Comparison of ENCODE assay signal across 15 cellular contexts in genomic region chr6:129281173-129281796, GRCh38.
A peak's percentile ranks its signal among the peaks of the same experiment; 100 is the strongest.
DNase-seq lines count a peak whose midpoint lies in the region; ATAC-seq lines count a peak whose summit lies in the region.
"Had no signal": no experiment of that assay in that cellular context is flagged by ENCODE, and none has a peak within 500 bp of the region (broad histone marks: within the 10 kb centered on the region; RNA-seq: fewer than 3 reads in every experiment).

No MANE protein-coding gene starts in this region.

- peaks cover 12% of the 10 kb centered on the region for H3K4me1 Mint-ChIP-seq in stimulated activated naive CD8-positive, alpha-beta T cell treated with anti-CD3 and anti-CD28 coated beads, Interleukin-15, Interleukin-2, amounts not matched to agents 100 ng/mL and 50 ng/mL, for 24 hours (ENCODE audit: low read depth)
- H3K4me1 Mint-ChIP-seq in central memory CD8-positive, alpha-beta T cell, result peaks cover 15% of the 10 kb centered on the region
- peaks cover 7% of the 10 kb centered on the region for H3K4me1 Mint-ChIP-seq in stimulated activated naive CD8-positive, alpha-beta T cell treated with anti-CD3 and anti-CD28 coated beads, Interleukin-15, amount 100 ng/mL, for 72 hours
- H3K4me1 Mint-ChIP-seq: memory B cell, neural progenitor cell had no signal

- peak overlapping the region; percentile 27 for H3K4me3 Mint-ChIP-seq in stimulated activated naive CD8-positive, alpha-beta T cell treated with anti-CD3 and anti-CD28 coated beads, Interleukin-15, Interleukin-2, amounts not matched to agents 100 ng/mL and 50 ng/mL, for 24 hours
- peak overlapping the region; percentile 36 for H3K4me3 Mint-ChIP-seq in central memory CD8-positive, alpha-beta T cell
- no peak overlapping the region for H3K4me3 Mint-ChIP-seq in stimulated activated naive CD8-positive, alpha-beta T cell treated with anti-CD3 and anti-CD28 coated beads, Interleukin-15, amount 100 ng/mL, for 72 hours
- H3K4me3 Mint-ChIP-seq: activated naive CD4-positive, alpha-beta T cell treated with anti-CD3 and anti-CD28 coated beads, Interleukin-2, amount 10 ng/mL, durations not matched to agents 7 days and 5 days; memory B cell; neural progenitor cell had no signal

- DNase-seq in stimulated activated naive CD8-positive, alpha-beta T cell treated with anti-CD3 and anti-CD28 coated beads, Interleukin-15, Interleukin-2, amounts not matched to agents 100 U/mL and 50 U/mL, for 24 hours, result no peak
- DNase-seq in NCI-H146 treated with DMSO at 0.1 percent for 48 hours (lab: John Stamatoyannopoulos, UW; ENCODE audit: unreplicated experiment) (peak; percentile 75), NCI-H128 (lab: John Stamatoyannopoulos, UW; ENCODE audit: unreplicated experiment) (no peak), AG08396 (ENCODE audit: low spot score) (no peak)
- no peak for DNase-seq in central memory CD8-positive, alpha-beta T cell (ENCODE audit: low spot score in 2 of 2)
- DNase-seq in stimulated activated naive CD8-positive, alpha-beta T cell treated with anti-CD3 and anti-CD28 coated beads, Interleukin-15, amount 100 ng/mL, for 72 hours, result no peak
- DNase-seq: hippocampal formation, kidney, NCI-H1436 treated with DMSO at 0.1 percent for 48 hours, PC-3 had no signal

- H3K36me3 Mint-ChIP-seq in stimulated activated naive CD8-positive, alpha-beta T cell treated with anti-CD3 and anti-CD28 coated beads, Interleukin-15, Interleukin-2, amounts not matched to agents 100 ng/mL and 50 ng/mL, for 24 hours (ENCODE audit: low read depth), result no peaks in the 10 kb centered on the region
- H3K36me3 Mint-ChIP-seq in central memory CD8-positive, alpha-beta T cell (ENCODE audit: insufficient read depth), result peaks cover 1% of the 10 kb centered on the region
- H3K36me3 Mint-ChIP-seq: activated naive CD4-positive, alpha-beta T cell treated with anti-CD3 and anti-CD28 coated beads, Interleukin-2, amount 10 ng/mL, durations not matched to agents 7 days and 5 days; memory B cell; neural progenitor cell had no signal

- H3K27ac Mint-ChIP-seq in stimulated activated naive CD8-positive, alpha-beta T cell treated with anti-CD3 and anti-CD28 coated beads, Interleukin-15, Interleukin-2, amounts not matched to agents 100 ng/mL and 50 ng/mL, for 24 hours, result no peak overlapping the region
- peak overlapping the region; percentile 27 for H3K27ac Mint-ChIP-seq in central memory CD8-positive, alpha-beta T cell (ENCODE audit: low read depth)
- H3K27ac Mint-ChIP-seq in stimulated activated naive CD8-positive, alpha-beta T cell treated with anti-CD3 and anti-CD28 coated beads, Interleukin-15, amount 100 ng/mL, for 72 hours, result no peak overlapping the region
- H3K27ac Mint-ChIP-seq: activated naive CD4-positive, alpha-beta T cell treated with anti-CD3 and anti-CD28 coated beads, Interleukin-2, amount 10 ng/mL, durations not matched to agents 7 days and 5 days; memory B cell; neural progenitor cell had no signal

- no peaks in the 10 kb centered on the region for H3K9me3 Mint-ChIP-seq in stimulated activated naive CD8-positive, alpha-beta T cell treated with anti-CD3 and anti-CD28 coated beads, Interleukin-15, Interleukin-2, amounts not matched to agents 100 ng/mL and 50 ng/mL, for 24 hours
- no peaks in the 10 kb centered on the region for H3K9me3 Mint-ChIP-seq in central memory CD8-positive, alpha-beta T cell
- H3K9me3 Mint-ChIP-seq in stimulated activated naive CD8-positive, alpha-beta T cell treated with anti-CD3 and anti-CD28 coated beads, Interleukin-15, amount 100 ng/mL, for 72 hours, result no peaks in the 10 kb centered on the region
- H3K9me3 Mint-ChIP-seq: activated naive CD4-positive, alpha-beta T cell treated with anti-CD3 and anti-CD28 coated beads, Interleukin-2, amount 10 ng/mL, durations not matched to agents 7 days and 5 days; memory B cell; neural progenitor cell had no signal

- no peak for ATAC-seq in stimulated activated naive CD8-positive, alpha-beta T cell treated with anti-CD3 and anti-CD28 coated beads, Interleukin-15, Interleukin-2, amounts not matched to agents 100 U/mL and 50 U/mL, for 24 hours
- peak; percentile 27 for ATAC-seq in central memory CD8-positive, alpha-beta T cell (replicated peaks; ENCODE audit: extremely low read depth, poor library complexity, severe bottlenecking)
- ATAC-seq in stimulated activated naive CD8-positive, alpha-beta T cell treated with anti-CD3 and anti-CD28 coated beads, Interleukin-15, amount 100 ng/mL, for 72 hours, result peak; percentile 22
- no peak for ATAC-seq in GM19035 (IDR thresholded peaks at IDR 0.05; ENCODE audit: unreplicated experiment)
- ATAC-seq: PC-3 had no signal

- H3K27me3 Mint-ChIP-seq in stimulated activated naive CD8-positive, alpha-beta T cell treated with anti-CD3 and anti-CD28 coated beads, Interleukin-15, Interleukin-2, amounts not matched to agents 100 ng/mL and 50 ng/mL, for 24 hours, result peaks cover 3% of the 10 kb centered on the region
- H3K27me3 Mint-ChIP-seq in central memory CD8-positive, alpha-beta T cell, result peaks cover 8% of the 10 kb centered on the region
- no peaks in the 10 kb centered on the region for H3K27me3 Mint-ChIP-seq in stimulated activated naive CD8-positive, alpha-beta T cell treated with anti-CD3 and anti-CD28 coated beads, Interleukin-15, amount 100 ng/mL, for 72 hours
- H3K27me3 Mint-ChIP-seq: activated naive CD4-positive, alpha-beta T cell treated with anti-CD3 and anti-CD28 coated beads, Interleukin-2, amount 10 ng/mL, durations not matched to agents 7 days and 5 days had no signal

Comparison
In these comparisons a context has a peak if more than half of its experiments do, and no peak if none do; other contexts are left out.
1. H3K4me3 Mint-ChIP-seq: peak in stimulated activated naive CD8-positive, alpha-beta T cell treated with anti-CD3 and anti-CD28 coated beads, Interleukin-15, Interleukin-2, amounts not matched to agents 100 ng/mL and 50 ng/mL, for 24 hours (single experiment) and central memory CD8-positive, alpha-beta T cell (single experiment); none in stimulated activated naive CD8-positive, alpha-beta T cell treated with anti-CD3 and anti-CD28 coated beads, Interleukin-15, amount 100 ng/mL, for 72 hours (0 of 2).
2. ATAC-seq: peak in central memory CD8-positive, alpha-beta T cell (single experiment) and stimulated activated naive CD8-positive, alpha-beta T cell treated with anti-CD3 and anti-CD28 coated beads, Interleukin-15, amount 100 ng/mL, for 72 hours (single experiment); none in stimulated activated naive CD8-positive, alpha-beta T cell treated with anti-CD3 and anti-CD28 coated beads, Interleukin-15, Interleukin-2, amounts not matched to agents 100 U/mL and 50 U/mL, for 24 hours (single experiment) and GM19035 (single experiment).